ENCODE assay signal across 1 cellular context in genomic region chr19:1913781-1914577, GRCh38.
TF ChIP-seq lines count a peak whose summit lies in the region.

No MANE protein-coding gene starts in this region.

TF ChIP-seq in HepG2, 621 proteins besides CTCF, POLR2A, EP300 and RAD21:
- no peak for TF ChIP-seq ZNF256 (CRISPR knock-in tag; conservative IDR thresholded peaks at IDR 0.05)
- TF ChIP-seq RBFOX2 (IDR thresholded peaks at IDR 0.05; ENCODE audit: low read depth, low read length) = peak; percentile 39; the same call in 1 of the 2 replicates
- no peak for TF ChIP-seq ASH2L (IDR thresholded peaks at IDR 0.05; ENCODE audit: insufficient read length, low read depth, low read length)
- TF ChIP-seq ZNF780A (CRISPR knock-in tag; IDR thresholded peaks at IDR 0.05) = no peak
